9 cellular contexts compared by ENCODE assay signal in genomic region chr4:8182858-8183725, GRCh38. TPM values are rescaled to one million over a fixed set of nuclear protein-coding genes. Genes with fewer than 3 reads are reported as not detected.
A peak's percentile ranks its signal among the peaks of the same experiment; 100 is the strongest.
DNase-seq lines count a peak whose midpoint lies in the region; ATAC-seq and TF ChIP-seq lines count a peak whose summit lies in the region.
"Had no signal": no experiment of that assay in that cellular context is flagged by ENCODE, and none has a peak within 500 bp of the region (broad histone marks: within the 10 kb centered on the region; RNA-seq: fewer than 3 reads in every experiment).

No MANE protein-coding gene starts in this region.

- H3K4me1 ChIP-seq in endodermal cell (ENCODE audit: control insufficient read depth, insufficient read depth, low read length), result peaks cover 4% of the 10 kb centered on the region

- no peak overlapping the region for H3K9ac ChIP-seq in endodermal cell (ENCODE audit: extremely low read depth, low read length, poor library complexity, severe bottlenecking)

- H3K27me3 ChIP-seq in endodermal cell (ENCODE audit: control insufficient read depth, insufficient read depth, low read length, poor library complexity, severe bottlenecking), result no peaks in the 10 kb centered on the region

- 91 to 92% methylated on average over 21 to 25 of the region's 25 CpGs for WGBS in endodermal cell (ENCODE audit: insufficient coverage in 1 of 2, insufficient read length in 1 of 2), 2 experiments

- no peak overlapping the region for H3K27ac ChIP-seq in endodermal cell (ENCODE audit: low read depth, low read length)

- ATAC-seq in omental fat pad (ENCODE audit: low FRiP score), result peak; percentile 85

- no peak overlapping the region for H3K4me3 Mint-ChIP-seq in endodermal cell

- no peak overlapping the region for H3K27ac Mint-ChIP-seq in endodermal cell

- H3K9me3 Mint-ChIP-seq in endodermal cell, result no peaks in the 10 kb centered on the region

- in situ Hi-C loops in Caki2 (cut with HindIII; ENCODE audit: low pct_unique_long_range_greater_than_20kb, low sequenced_read_pairs), result no loop called here

- H3K36me3 ChIP-seq in endodermal cell (ENCODE audit: control insufficient read depth, insufficient read depth, low read length), result no peaks in the 10 kb centered on the region

- no peak overlapping the region for H3K4me3 ChIP-seq in endodermal cell (ENCODE audit: low read length)

- no peaks in the 10 kb centered on the region for H3K9me3 ChIP-seq in endodermal cell (ENCODE audit: control insufficient read depth, low read length)

- no peak for TF ChIP-seq CTCF in omental fat pad (IDR thresholded peaks at IDR 0.05)
- no peak for TF ChIP-seq CTCF in endodermal cell (conservative IDR thresholded peaks at IDR 0.05)

- H3K36me3 Mint-ChIP-seq in endodermal cell (ENCODE audit: low read depth), result no peaks in the 10 kb centered on the region

- DNase-seq in Caki2 (ENCODE audit: low read depth) (peak; percentile 96), NCI-H446 treated with DMSO at 0.1 percent for 48 hours (lab: John Stamatoyannopoulos, UW) (peak; percentile 13), fibroblast of gingiva (ENCODE audit: low read depth) (peak; percentile 91), omental fat pad (ENCODE audit: low spot score) (no peak), putamen (ENCODE audit: low spot score) (no peak), endodermal cell (no peak), NCI-H1092 treated with DMSO at 0.1 percent for 48 hours (lab: John Stamatoyannopoulos, UW) (no peak)
- DNase-seq in effector CD4-positive, alpha-beta T cell, result no peak
- DNase-seq: activated gamma-delta T cell treated with Interleukin-2 at 50 U/mL for 16 hours had no signal

- no peaks in the 10 kb centered on the region for H3K27me3 Mint-ChIP-seq in endodermal cell (ENCODE audit: insufficient read depth)

- H3K4me1 Mint-ChIP-seq in endodermal cell, result peaks cover 3% of the 10 kb centered on the region

RNA-seq across cellular contexts. Expression of gene SH3TC1, which starts 16.0 kb away (rescaled TPM):
- 8.0 and 16.3 TPM in 2 replicates for total RNA-seq in Caki2 (2014; rRNA removed; shearing (Covaris generic); ENCODE audit: low replicate concordance)
- total RNA-seq in omental fat pad, result 10 to 100 TPM; 23.0 to 70.3 (median 29.1) TPM
- 1 to 10 TPM; 1.9 to 2.6 TPM for total RNA-seq in endodermal cell
- polyA plus RNA-seq in endodermal cell (2013, experiment 1 of 2), result 0.39 TPM
- polyA plus RNA-seq in endodermal cell (2013, experiment 2 of 2), result 0.58 TPM

RNA-seq across cellular contexts. Expression of gene ABLIM2, which starts 24.5 kb away (rescaled TPM):
- total RNA-seq in Caki2 (2014; rRNA removed; shearing (Covaris generic); ENCODE audit: low replicate concordance), result 2.1 TPM in 1 of 2 replicates, not detected in the other
- total RNA-seq in omental fat pad, result 10 to 100 TPM; 10.1 to 34.2 (median 13.7) TPM
- total RNA-seq in endodermal cell, result 1 to 10 TPM in 1 of 2 donors, under 1 TPM in 1; 0.35 to 1.6 TPM
- polyA plus RNA-seq in endodermal cell (2013, experiment 1 of 2), result 1.4 TPM
- 2.5 TPM for polyA plus RNA-seq in endodermal cell (2013, experiment 2 of 2)

Comparison
In these comparisons a context has a peak if more than half of its experiments do, and no peak if none do; other contexts are left out.
1. DNase-seq: peak in Caki2 (single experiment), NCI-H446 treated with DMSO at 0.1 percent for 48 hours (single experiment) and fibroblast of gingiva (single experiment); none in omental fat pad (single experiment), putamen (single experiment), endodermal cell (single experiment), NCI-H1092 treated with DMSO at 0.1 percent for 48 hours (single experiment) and effector CD4-positive, alpha-beta T cell (single experiment).